In the genomic region with DNA sequence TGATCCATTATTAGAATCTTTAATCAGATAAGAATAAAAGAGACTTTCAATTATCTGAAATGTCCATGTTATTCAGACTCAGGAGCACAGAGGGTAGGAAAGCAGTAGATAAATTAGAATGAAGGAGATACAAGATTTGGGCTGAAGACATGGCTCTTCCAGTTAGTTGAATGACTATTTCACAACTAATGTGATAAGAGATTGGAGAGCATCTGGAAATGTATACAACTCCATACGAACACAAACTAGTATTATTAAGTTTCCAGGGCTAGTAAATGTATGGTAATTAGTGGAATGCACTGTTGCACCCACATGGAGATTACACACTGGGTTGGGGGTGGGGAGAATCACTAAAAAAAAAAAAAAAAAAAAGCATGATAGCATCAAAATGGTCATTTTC, we compare ENCODE assay signal across 2 cellular contexts.
TF ChIP-seq lines count a peak whose summit lies in the region.

No MANE protein-coding gene starts in this region.

TF ChIP-seq in SK-N-SH, 30 proteins besides CTCF, POLR2A, EP300 and RAD21 (continued from another document):
- TF ChIP-seq FOSL2 (IDR thresholded peaks at IDR 0.05; ENCODE audit: borderline replicate concordance, low read depth), result no peak
- no peak for TF ChIP-seq CHD2 (IDR thresholded peaks at IDR 0.05; ENCODE audit: low read length, partially characterized antibody)
TF ChIP-seq in SK-N-SH: peak in this region for 0.

TF ChIP-seq in SK-N-SH treated with all-trans-retinoic acid at 6 μM for 48 hours, 23 proteins besides CTCF, POLR2A, EP300 and RAD21 (continued from another document):
- TF ChIP-seq, protein P1, sequence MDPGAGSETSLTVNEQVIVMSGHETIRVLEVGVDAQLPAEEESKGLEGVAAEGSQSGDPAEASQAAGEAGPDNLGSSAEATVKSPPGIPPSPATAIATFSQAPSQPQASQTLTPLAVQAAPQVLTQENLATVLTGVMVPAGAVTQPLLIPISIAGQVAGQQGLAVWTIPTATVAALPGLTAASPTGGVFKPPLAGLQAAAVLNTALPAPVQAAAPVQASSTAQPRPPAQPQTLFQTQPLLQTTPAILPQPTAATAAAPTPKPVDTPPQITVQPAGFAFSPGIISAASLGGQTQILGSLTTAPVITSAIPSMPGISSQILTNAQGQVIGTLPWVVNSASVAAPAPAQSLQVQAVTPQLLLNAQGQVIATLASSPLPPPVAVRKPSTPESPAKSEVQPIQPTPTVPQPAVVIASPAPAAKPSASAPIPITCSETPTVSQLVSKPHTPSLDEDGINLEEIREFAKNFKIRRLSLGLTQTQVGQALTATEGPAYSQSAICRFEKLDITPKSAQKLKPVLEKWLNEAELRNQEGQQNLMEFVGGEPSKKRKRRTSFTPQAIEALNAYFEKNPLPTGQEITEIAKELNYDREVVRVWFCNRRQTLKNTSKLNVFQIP (CRISPR knock-in tag; IDR thresholded peaks at IDR 0.05; ENCODE audit: borderline replicate concordance, low read depth), result no peak
- TF ChIP-seq CSDC2 (CRISPR knock-in tag; IDR thresholded peaks at IDR 0.05) (no peak), ZFP3 (CRISPR knock-in tag; IDR thresholded peaks at IDR 0.05) (no peak), ISL1 (CRISPR knock-in tag; IDR thresholded peaks at IDR 0.05) (no peak)
- TF ChIP-seq, protein P2, sequence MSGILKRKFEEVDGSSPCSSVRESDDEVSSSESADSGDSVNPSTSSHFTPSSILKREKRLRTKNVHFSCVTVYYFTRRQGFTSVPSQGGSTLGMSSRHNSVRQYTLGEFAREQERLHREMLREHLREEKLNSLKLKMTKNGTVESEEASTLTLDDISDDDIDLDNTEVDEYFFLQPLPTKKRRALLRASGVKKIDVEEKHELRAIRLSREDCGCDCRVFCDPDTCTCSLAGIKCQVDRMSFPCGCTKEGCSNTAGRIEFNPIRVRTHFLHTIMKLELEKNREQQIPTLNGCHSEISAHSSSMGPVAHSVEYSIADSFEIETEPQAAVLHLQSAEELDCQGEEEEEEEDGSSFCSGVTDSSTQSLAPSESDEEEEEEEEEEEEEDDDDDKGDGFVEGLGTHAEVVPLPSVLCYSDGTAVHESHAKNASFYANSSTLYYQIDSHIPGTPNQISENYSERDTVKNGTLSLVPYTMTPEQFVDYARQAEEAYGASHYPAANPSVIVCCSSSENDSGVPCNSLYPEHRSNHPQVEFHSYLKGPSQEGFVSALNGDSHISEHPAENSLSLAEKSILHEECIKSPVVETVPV (CRISPR knock-in tag; IDR thresholded peaks at IDR 0.05), result no peak
- TF ChIP-seq, protein P3, sequence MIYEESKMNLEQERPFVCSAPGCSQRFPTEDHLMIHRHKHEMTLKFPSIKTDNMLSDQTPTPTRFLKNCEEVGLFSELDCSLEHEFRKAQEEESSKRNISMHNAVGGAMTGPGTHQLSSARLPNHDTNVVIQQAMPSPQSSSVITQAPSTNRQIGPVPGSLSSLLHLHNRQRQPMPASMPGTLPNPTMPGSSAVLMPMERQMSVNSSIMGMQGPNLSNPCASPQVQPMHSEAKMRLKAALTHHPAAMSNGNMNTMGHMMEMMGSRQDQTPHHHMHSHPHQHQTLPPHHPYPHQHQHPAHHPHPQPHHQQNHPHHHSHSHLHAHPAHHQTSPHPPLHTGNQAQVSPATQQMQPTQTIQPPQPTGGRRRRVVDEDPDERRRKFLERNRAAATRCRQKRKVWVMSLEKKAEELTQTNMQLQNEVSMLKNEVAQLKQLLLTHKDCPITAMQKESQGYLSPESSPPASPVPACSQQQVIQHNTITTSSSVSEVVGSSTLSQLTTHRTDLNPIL (CRISPR knock-in tag; IDR thresholded peaks at IDR 0.05; ENCODE audit: low read depth), result no peak
